Comparison of ENCODE assay signal across 15 cellular contexts in genomic region chr2:238528953-238529781, GRCh38.
DNase-seq lines count a peak whose midpoint lies in the region; ATAC-seq and TF ChIP-seq lines count a peak whose summit lies in the region.
"Had no signal": no experiment of that assay in that cellular context is flagged by ENCODE, and none has a peak within 500 bp of the region (broad histone marks: within the 10 kb centered on the region; RNA-seq: fewer than 3 reads in every experiment).

No MANE protein-coding gene starts in this region.

- intact Hi-C loops in IMR-90 (cut with micrococcal nuclease) = loop anchor here (2.0 to 10.0 kb wide), 2 partner anchors 156 to 158 kb away; no protein-coding TSS in a partner anchor

- CTCF ChIA-PET in IMR-90 (lab: Yijun Ruan, JAX) = interaction anchor here (1.0 to 1.2 kb wide), 3 partner anchors 16 to 199 kb away, joined by 3 to 5 read pairs (median 3); no protein-coding TSS in a partner anchor

- no TSS peak for BruUV-seq in IMR-90 (replicated peaks; lab: Mats Ljungman, UMichigan)

- POLR2A ChIA-PET in IMR-90 (lab: Charles Lee; ENCODE audit: unreplicated experiment) = no interaction called here

- H3K9ac ChIP-seq in IMR-90 (ENCODE audit: low read depth, low read length) = no peak overlapping the region

- H2AK9ac ChIP-seq in IMR-90 (replicated peaks; ENCODE audit: low read depth, low read length, poor library complexity) = no peak overlapping the region

- no peak overlapping the region for H2BK20ac ChIP-seq in IMR-90 (ENCODE audit: low read depth, low read length)

- H3K18ac ChIP-seq in IMR-90 (ENCODE audit: low read depth, low read length) = no peak overlapping the region

- DNase-seq in AG09309 (ENCODE audit: low read depth) (peak; percentile 33), IMR-90 (peak; percentile 82), RWPE2 (ENCODE audit: low spot score) (no peak), foreskin melanocyte (peak; percentile 53), GDM1 (lab: John Stamatoyannopoulos, UW) (no peak), GOT3 (lab: John Stamatoyannopoulos, UW) (no peak), NCI-H1694 (lab: John Stamatoyannopoulos, UW) (no peak)
- DNase-seq: activated CD4-positive, CD25-positive, alpha-beta regulatory T cell treated with anti-CD3 and anti-CD28 coated beads, Interleukin-2, amount 50 U/mL, for 72 hours; activated naive CD8-positive, alpha-beta T cell treated with anti-CD3 and anti-CD28 coated beads for 36 hours; CD8-positive, alpha-beta T cell; midbrain had no signal

- WGBS in IMR-90 (ENCODE audit: extremely low coverage in 2 of 2, insufficient read length in 1 of 2), 2 experiments = no CpG with 5 or more reads among the region's 10 CpGs

- H3K4me1 ChIP-seq in IMR-90 (ENCODE audit: control insufficient read depth, insufficient read depth, low read length) = no peaks in the 10 kb centered on the region; the same call in 1 of the 2 replicates
- H3K4me1 ChIP-seq in RWPE2 (ENCODE audit: insufficient read depth, poor library complexity, severe bottlenecking) = peaks cover 11% of the 10 kb centered on the region
- H3K4me1 ChIP-seq: foreskin keratinocyte had no signal

- H3K79me1 ChIP-seq in IMR-90 (ENCODE audit: low read depth in 1 of 2, low read length in 2 of 2) = no peaks in the 10 kb centered on the region

- no peaks in the 10 kb centered on the region; the same call in 1 of the 2 replicates for H4K20me1 ChIP-seq in IMR-90 (ENCODE audit: insufficient read depth, low read length)

- in situ Hi-C loops in IMR-90 (cut with MboI; ENCODE audit: low sequenced_read_pairs) = no loop called here

- no peak overlapping the region for H3K56ac ChIP-seq in IMR-90 (ENCODE audit: extremely low read depth, insufficient read depth, low read length)

- no peak for TF ChIP-seq POLR2A in IMR-90 (IDR thresholded peaks at IDR 0.05; ENCODE audit: low read depth, low read length)

- H3K9me3 ChIP-seq in IMR-90 (ENCODE audit: control insufficient read depth, insufficient read depth, low read length) (peaks cover 3% of the 10 kb centered on the region; the same call in 1 of the 2 replicates), RWPE2 (ENCODE audit: severe bottlenecking) (no peaks in the 10 kb centered on the region)

- H3K23ac ChIP-seq in IMR-90 (ENCODE audit: low read depth, low read length) = no peak overlapping the region

- no peak overlapping the region for H3K14ac ChIP-seq in IMR-90 (replicated peaks; ENCODE audit: low read depth, low read length)

- H3K4ac ChIP-seq in IMR-90 (ENCODE audit: low read depth, low read length) = no peak overlapping the region

- no peak overlapping the region for H2BK15ac ChIP-seq in IMR-90 (ENCODE audit: low read depth, low read length)

- TF ChIP-seq RAD21 in IMR-90 (IDR thresholded peaks at IDR 0.05; ENCODE audit: low read length) = 0 out of 2 replicates have a peak, but pooled peaks have one; percentile 30

- H3K4me2 ChIP-seq in IMR-90 (ENCODE audit: low read depth, low read length) = no peak overlapping the region

- peak; percentile 19 for TF ChIP-seq CTCF in AG09309 (IDR thresholded peaks at IDR 0.05; ENCODE audit: control insufficient read depth, insufficient read depth, low read depth, low read length, missing control alignments)
- no peak for TF ChIP-seq CTCF in IMR-90 (conservative IDR thresholded peaks at IDR 0.05; ENCODE audit: low read depth, low read length)
- peak; percentile 15 for TF ChIP-seq CTCF in RWPE2 (IDR thresholded peaks at IDR 0.05; ENCODE audit: poor library complexity, severe bottlenecking)

- no peak overlapping the region for H4K5ac ChIP-seq in IMR-90 (ENCODE audit: low read depth, low read length)

- H3K36me3 ChIP-seq in IMR-90 (ENCODE audit: control insufficient read depth, insufficient read depth, low read length) = no peaks in the 10 kb centered on the region
- H3K36me3 ChIP-seq in RWPE2 (ENCODE audit: low read depth) = no peaks in the 10 kb centered on the region

- dilution Hi-C loops in IMR-90 (cut with HindIII; ENCODE audit: low sequenced_read_pairs, unreplicated experiment) = no loop called here

- H3K9me1 ChIP-seq in IMR-90 (ENCODE audit: insufficient read depth, low read length) = no peaks in the 10 kb centered on the region

- H3K27me3 ChIP-seq in IMR-90 (ENCODE audit: control insufficient read depth, insufficient read depth, low read length) (peaks cover 2% of the 10 kb centered on the region; the same call in 1 of the 2 replicates), RWPE2 (ENCODE audit: insufficient read depth, poor library complexity, severe bottlenecking) (no peaks in the 10 kb centered on the region)
- H3K27me3 ChIP-seq: foreskin keratinocyte had no signal

- no peak overlapping the region for H4K8ac ChIP-seq in IMR-90 (ENCODE audit: low read depth in 2 of 2, low read length in 2 of 2)

- no peak overlapping the region for H3K27ac ChIP-seq in IMR-90 (ENCODE audit: insufficient read depth, low read length)
- H3K27ac ChIP-seq in RWPE2 (ENCODE audit: poor library complexity, severe bottlenecking) = no peak overlapping the region
- H3K27ac ChIP-seq: foreskin keratinocyte had no signal

- no peak overlapping the region for H2AFZ ChIP-seq in IMR-90 (replicated peaks; ENCODE audit: low read length, poor library complexity)

- no peak overlapping the region; the same call in 1 of the 2 replicates for H2AK5ac ChIP-seq in IMR-90 (ENCODE audit: low read depth, low read length)

- peak; percentile 95 for ATAC-seq in IMR-90 (ENCODE audit: low read depth)
- peak; percentile 78 for ATAC-seq in RWPE2 (ENCODE audit: low read depth)
- no peak for ATAC-seq in HG03045 (IDR thresholded peaks at IDR 0.05; ENCODE audit: unreplicated experiment)
- ATAC-seq: CD8-positive, alpha-beta T cell; foreskin keratinocyte; stimulated activated effector memory CD8-positive, alpha-beta T cell treated with anti-CD3 and anti-CD28 coated beads, Interleukin-12 subunit alpha, Interleukin-12 subunit beta, amount 100 ng/mL, for 72 hours had no signal

- peak overlapping the region; percentile 33 for H4K91ac ChIP-seq in IMR-90 (ENCODE audit: insufficient read depth, low read depth, low read length)

- H3K4me3 ChIP-seq in AG09309 (ENCODE audit: control insufficient read depth, low read depth, low read length) (no peak overlapping the region), IMR-90 (ENCODE audit: insufficient read depth, low read depth, low read length) (no peak overlapping the region), RWPE2 (ENCODE audit: severe bottlenecking) (no peak overlapping the region)
- H3K4me3 ChIP-seq: skin epidermis had no signal

- no peak overlapping the region for H2BK120ac ChIP-seq in IMR-90 (ENCODE audit: low read depth, low read length)

- H2BK5ac ChIP-seq in IMR-90 (ENCODE audit: low read depth, low read length, poor library complexity, severe bottlenecking) = no peak overlapping the region

TF ChIP-seq in IMR-90, 13 proteins besides CTCF, POLR2A, EP300 and RAD21:
- TF ChIP-seq FOS (IDR thresholded peaks at IDR 0.05; ENCODE audit: low read depth, low read length) (no peak), RFX5 (IDR thresholded peaks at IDR 0.05; ENCODE audit: low read depth, low read length) (no peak), MAFK (IDR thresholded peaks at IDR 0.05; ENCODE audit: low read depth, low read length) (no peak), ELK1 (IDR thresholded peaks at IDR 0.05; ENCODE audit: borderline replicate concordance, low read depth, low read length) (no peak), MXI1 (IDR thresholded peaks at IDR 0.05; ENCODE audit: borderline replicate concordance, low read depth, low read length) (no peak), SMC3 (IDR thresholded peaks at IDR 0.05; ENCODE audit: low read depth, low read length) (no peak), CEBPB (IDR thresholded peaks at IDR 0.05; ENCODE audit: low read depth, low read length) (no peak), MAZ (IDR thresholded peaks at IDR 0.05; ENCODE audit: borderline replicate concordance, low read depth, low read length) (no peak), RCOR1 (IDR thresholded peaks at IDR 0.05; ENCODE audit: insufficient replicate concordance, low read length) (no peak), USF2 (IDR thresholded peaks at IDR 0.05; ENCODE audit: low read depth, low read length) (no peak), BHLHE40 (IDR thresholded peaks at IDR 0.05; ENCODE audit: low read depth, low read length) (no peak), NFE2L2 (IDR thresholded peaks at IDR 0.05; ENCODE audit: low read depth, low read length) (no peak), CHD1 (IDR thresholded peaks at IDR 0.05; ENCODE audit: low read depth, low read length) (no peak)

Comparison
In these comparisons a context has a peak if more than half of its experiments do, and no peak if none do; other contexts are left out.
1. DNase-seq: peak in AG09309 (single experiment), IMR-90 (single experiment) and foreskin melanocyte (single experiment); none in RWPE2 (single experiment), GDM1 (single experiment), GOT3 (single experiment) and NCI-H1694 (single experiment).